ENCODE assay signal across 22 cellular contexts in genomic region chr20:22560817-22561216, GRCh38. TPM values are rescaled to one million over a fixed set of nuclear protein-coding genes. Genes with fewer than 3 reads are reported as not detected.
DNase-seq lines count a peak whose midpoint lies in the region; FAIRE-seq and TF ChIP-seq lines count a peak whose summit lies in the region.
"Had no signal": no experiment of that assay in that cellular context is flagged by ENCODE, and none has a peak within 500 bp of the region (broad histone marks: within the 10 kb centered on the region; RNA-seq: fewer than 3 reads in every experiment).

No MANE protein-coding gene starts in this region.

- no peak for TF ChIP-seq CTCF in testis (IDR thresholded peaks at IDR 0.05)

- FAIRE-seq in frontal cortex (lab: Jason Lieb, UNC) = no peak
- FAIRE-seq: G401.6 had no signal

- H3K9ac ChIP-seq in GM23248 = no peak overlapping the region

- WGBS in testis, 2 donors = 17 to 18% methylated on average over 10 to 16 of the region's 16 CpGs
- 3% methylated on average over 16 of the region's 16 CpGs for WGBS in GM23248 (ENCODE audit: low coverage in 1 of 2, low lambda C conversion rate in 2 of 2, missing lambda C conversion rate in 2 of 2), 2 experiments

- no peaks in the 10 kb centered on the region for H3K9me2 ChIP-seq in GM23248 (ENCODE audit: insufficient read depth)

- H3K4me3 ChIP-seq in SJCRH30 = peak overlapping the region; percentile 33
- no peak overlapping the region for H3K4me3 ChIP-seq in testis
- H3K4me3 ChIP-seq in GM23248 = no peak overlapping the region

- H3K36me3 ChIP-seq in SJCRH30 (no peaks in the 10 kb centered on the region), testis (ENCODE audit: low read depth, missing control alignments) (no peaks in the 10 kb centered on the region), GM23248 (ENCODE audit: low read depth) (no peaks in the 10 kb centered on the region)

- H3K79me2 ChIP-seq in GM23248 (ENCODE audit: insufficient read depth) = no peaks in the 10 kb centered on the region

- TF ChIP-seq POLR2A in testis (IDR thresholded peaks at IDR 0.05) = no peak

- H3K4me2 ChIP-seq in GM23248 (ENCODE audit: unreplicated experiment) = no peak overlapping the region

- intact Hi-C loops in testis (cut with DNase I; ENCODE audit: low total_unique reads) = no loop called here

- in situ Hi-C loops in GM23248 (cut with MboI) = no loop called here

- H4K20me1 ChIP-seq in GM23248 (ENCODE audit: insufficient read depth) = no peaks in the 10 kb centered on the region

- H2AFZ ChIP-seq in GM23248 = no peak overlapping the region

- no peaks in the 10 kb centered on the region; the same call in 1 of the 2 replicates for H3K9me3 ChIP-seq in SJCRH30 (replicated peaks)
- no peaks in the 10 kb centered on the region for H3K9me3 ChIP-seq in testis
- no peaks in the 10 kb centered on the region for H3K9me3 ChIP-seq in GM23248 (ENCODE audit: low read depth)

- no peaks in the 10 kb centered on the region for H3K27me3 ChIP-seq in SJCRH30
- no peaks in the 10 kb centered on the region for H3K27me3 ChIP-seq in testis
- peaks cover 71% of the 10 kb centered on the region for H3K27me3 ChIP-seq in GM23248 (replicated peaks; ENCODE audit: insufficient read depth)

- DNase-seq in NCI-H2081 (lab: John Stamatoyannopoulos, UW) (peak; percentile 66 to 77), NCI-H2081 treated with DMSO at 0.1 percent for 48 hours (lab: John Stamatoyannopoulos, UW) (no peak), SJCRH30 (peak; percentile 89 to 90), myocyte (ENCODE audit: low read depth) (peak; percentile 10), ureter (ENCODE audit: low spot score) (peak; percentile 25), testis (no peak), GM23248 (no peak), frontal cortex (ENCODE audit: low spot score in 2 of 2) (no peak)
- DNase-seq: AML-193, DMS79 treated with DMSO at 0.1 percent for 48 hours, GOT3, HFFc6, KG1, NCI-H1436, NCI-H2029 treated with DMSO at 0.1 percent for 48 hours, NCI-H510A, NCI-H82, PC-3 had no signal

- H3K27ac ChIP-seq in SJCRH30 (peak overlapping the region; percentile 54; the same call in 1 of the 2 replicates), testis (no peak overlapping the region), GM23248 (no peak overlapping the region)
- H3K27ac ChIP-seq: 22Rv1, C4-2B had no signal

- H3K4me1 ChIP-seq in SJCRH30 (peaks cover 48% of the 10 kb centered on the region), testis (no peaks in the 10 kb centered on the region), GM23248 (ENCODE audit: insufficient read depth) (no peaks in the 10 kb centered on the region)

- H3F3A ChIP-seq in GM23248 (ENCODE audit: insufficient read depth) = no peaks in the 10 kb centered on the region

RNA-seq across cellular contexts. Expression of gene FOXA2, which starts 23.6 kb away (rescaled TPM):
- total RNA-seq in SJCRH30 (2014; rRNA removed; shearing (Covaris generic)) = 2.7 and 3.2 TPM in 2 replicates
- total RNA-seq in myocyte = not detected in 2 replicates
- not detected for polyA plus RNA-seq in myocyte (2012)
- not detected for total RNA-seq in ureter
- under 1 TPM; 0.24 to 0.43 TPM for total RNA-seq in testis
- polyA plus RNA-seq in testis (ENCODE audit: insufficient read depth, low read depth, low replicate concordance) = 0.54 TPM
- not detected in 2 replicates for total RNA-seq in GM23248 (2014; rRNA removed; shearing (Covaris generic))
- polyA plus RNA-seq in GM23248 (2016; fragmentation: Nextera tagmentation; extraction: Ambion mirVana) = not detected in 2 replicates
- total RNA-seq in frontal cortex = not detected
- total RNA-seq: HFFc6, M059J had no signal

Comparison
In these comparisons a context has a peak if more than half of its experiments do, and no peak if none do; other contexts are left out.
1. DNase-seq: peak in NCI-H2081 (2 of 2), SJCRH30 (2 of 2), myocyte (single experiment) and ureter (single experiment); none in NCI-H2081 treated with DMSO at 0.1 percent for 48 hours (single experiment), testis (single experiment), GM23248 (single experiment) and frontal cortex (0 of 2).